1 cellular context compared by ENCODE assay signal in the genomic region with DNA sequence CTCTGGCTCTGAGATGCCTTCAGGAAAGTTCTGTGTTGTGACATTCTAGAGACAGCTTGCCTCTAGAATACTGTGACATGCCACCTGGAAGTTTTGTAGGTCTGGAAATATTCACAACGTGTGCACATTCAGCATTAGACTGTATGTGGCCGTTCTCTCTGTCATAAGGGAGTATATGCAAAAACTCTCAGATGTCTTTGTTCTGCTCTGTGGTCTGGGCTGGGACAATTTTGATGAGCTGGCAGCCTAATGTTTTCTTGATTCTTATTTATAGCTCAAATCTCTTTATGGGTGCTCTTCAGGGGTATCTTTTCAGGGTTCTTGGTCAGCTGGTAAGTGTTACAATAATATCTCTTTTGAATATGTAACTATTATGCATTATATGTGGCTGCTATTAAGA.
TF ChIP-seq lines count a peak whose summit lies in the region.

No MANE protein-coding gene starts in this region.

TF ChIP-seq in H1, 55 proteins besides CTCF, POLR2A, EP300 and RAD21 (continued from another document):
- TF ChIP-seq, protein P1, sequence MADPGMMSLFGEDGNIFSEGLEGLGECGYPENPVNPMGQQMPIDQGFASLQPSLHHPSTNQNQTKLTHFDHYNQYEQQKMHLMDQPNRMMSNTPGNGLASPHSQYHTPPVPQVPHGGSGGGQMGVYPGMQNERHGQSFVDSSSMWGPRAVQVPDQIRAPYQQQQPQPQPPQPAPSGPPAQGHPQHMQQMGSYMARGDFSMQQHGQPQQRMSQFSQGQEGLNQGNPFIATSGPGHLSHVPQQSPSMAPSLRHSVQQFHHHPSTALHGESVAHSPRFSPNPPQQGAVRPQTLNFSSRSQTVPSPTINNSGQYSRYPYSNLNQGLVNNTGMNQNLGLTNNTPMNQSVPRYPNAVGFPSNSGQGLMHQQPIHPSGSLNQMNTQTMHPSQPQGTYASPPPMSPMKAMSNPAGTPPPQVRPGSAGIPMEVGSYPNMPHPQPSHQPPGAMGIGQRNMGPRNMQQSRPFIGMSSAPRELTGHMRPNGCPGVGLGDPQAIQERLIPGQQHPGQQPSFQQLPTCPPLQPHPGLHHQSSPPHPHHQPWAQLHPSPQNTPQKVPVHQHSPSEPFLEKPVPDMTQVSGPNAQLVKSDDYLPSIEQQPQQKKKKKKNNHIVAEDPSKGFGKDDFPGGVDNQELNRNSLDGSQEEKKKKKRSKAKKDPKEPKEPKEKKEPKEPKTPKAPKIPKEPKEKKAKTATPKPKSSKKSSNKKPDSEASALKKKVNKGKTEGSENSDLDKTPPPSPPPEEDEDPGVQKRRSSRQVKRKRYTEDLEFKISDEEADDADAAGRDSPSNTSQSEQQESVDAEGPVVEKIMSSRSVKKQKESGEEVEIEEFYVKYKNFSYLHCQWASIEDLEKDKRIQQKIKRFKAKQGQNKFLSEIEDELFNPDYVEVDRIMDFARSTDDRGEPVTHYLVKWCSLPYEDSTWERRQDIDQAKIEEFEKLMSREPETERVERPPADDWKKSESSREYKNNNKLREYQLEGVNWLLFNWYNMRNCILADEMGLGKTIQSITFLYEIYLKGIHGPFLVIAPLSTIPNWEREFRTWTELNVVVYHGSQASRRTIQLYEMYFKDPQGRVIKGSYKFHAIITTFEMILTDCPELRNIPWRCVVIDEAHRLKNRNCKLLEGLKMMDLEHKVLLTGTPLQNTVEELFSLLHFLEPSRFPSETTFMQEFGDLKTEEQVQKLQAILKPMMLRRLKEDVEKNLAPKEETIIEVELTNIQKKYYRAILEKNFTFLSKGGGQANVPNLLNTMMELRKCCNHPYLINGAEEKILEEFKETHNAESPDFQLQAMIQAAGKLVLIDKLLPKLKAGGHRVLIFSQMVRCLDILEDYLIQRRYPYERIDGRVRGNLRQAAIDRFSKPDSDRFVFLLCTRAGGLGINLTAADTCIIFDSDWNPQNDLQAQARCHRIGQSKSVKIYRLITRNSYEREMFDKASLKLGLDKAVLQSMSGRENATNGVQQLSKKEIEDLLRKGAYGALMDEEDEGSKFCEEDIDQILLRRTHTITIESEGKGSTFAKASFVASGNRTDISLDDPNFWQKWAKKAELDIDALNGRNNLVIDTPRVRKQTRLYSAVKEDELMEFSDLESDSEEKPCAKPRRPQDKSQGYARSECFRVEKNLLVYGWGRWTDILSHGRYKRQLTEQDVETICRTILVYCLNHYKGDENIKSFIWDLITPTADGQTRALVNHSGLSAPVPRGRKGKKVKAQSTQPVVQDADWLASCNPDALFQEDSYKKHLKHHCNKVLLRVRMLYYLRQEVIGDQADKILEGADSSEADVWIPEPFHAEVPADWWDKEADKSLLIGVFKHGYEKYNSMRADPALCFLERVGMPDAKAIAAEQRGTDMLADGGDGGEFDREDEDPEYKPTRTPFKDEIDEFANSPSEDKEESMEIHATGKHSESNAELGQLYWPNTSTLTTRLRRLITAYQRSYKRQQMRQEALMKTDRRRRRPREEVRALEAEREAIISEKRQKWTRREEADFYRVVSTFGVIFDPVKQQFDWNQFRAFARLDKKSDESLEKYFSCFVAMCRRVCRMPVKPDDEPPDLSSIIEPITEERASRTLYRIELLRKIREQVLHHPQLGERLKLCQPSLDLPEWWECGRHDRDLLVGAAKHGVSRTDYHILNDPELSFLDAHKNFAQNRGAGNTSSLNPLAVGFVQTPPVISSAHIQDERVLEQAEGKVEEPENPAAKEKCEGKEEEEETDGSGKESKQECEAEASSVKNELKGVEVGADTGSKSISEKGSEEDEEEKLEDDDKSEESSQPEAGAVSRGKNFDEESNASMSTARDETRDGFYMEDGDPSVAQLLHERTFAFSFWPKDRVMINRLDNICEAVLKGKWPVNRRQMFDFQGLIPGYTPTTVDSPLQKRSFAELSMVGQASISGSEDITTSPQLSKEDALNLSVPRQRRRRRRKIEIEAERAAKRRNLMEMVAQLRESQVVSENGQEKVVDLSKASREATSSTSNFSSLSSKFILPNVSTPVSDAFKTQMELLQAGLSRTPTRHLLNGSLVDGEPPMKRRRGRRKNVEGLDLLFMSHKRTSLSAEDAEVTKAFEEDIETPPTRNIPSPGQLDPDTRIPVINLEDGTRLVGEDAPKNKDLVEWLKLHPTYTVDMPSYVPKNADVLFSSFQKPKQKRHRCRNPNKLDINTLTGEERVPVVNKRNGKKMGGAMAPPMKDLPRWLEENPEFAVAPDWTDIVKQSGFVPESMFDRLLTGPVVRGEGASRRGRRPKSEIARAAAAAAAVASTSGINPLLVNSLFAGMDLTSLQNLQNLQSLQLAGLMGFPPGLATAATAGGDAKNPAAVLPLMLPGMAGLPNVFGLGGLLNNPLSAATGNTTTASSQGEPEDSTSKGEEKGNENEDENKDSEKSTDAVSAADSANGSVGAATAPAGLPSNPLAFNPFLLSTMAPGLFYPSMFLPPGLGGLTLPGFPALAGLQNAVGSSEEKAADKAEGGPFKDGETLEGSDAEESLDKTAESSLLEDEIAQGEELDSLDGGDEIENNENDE (IDR thresholded peaks at IDR 0.05; ENCODE audit: insufficient replicate concordance, low read length) = no peak
- TF ChIP-seq RXRA (IDR thresholded peaks at IDR 0.05; ENCODE audit: insufficient read depth, low read depth, low read length) = no peak
- TF ChIP-seq ATF2 (IDR thresholded peaks at IDR 0.05; ENCODE audit: low read length) = no peak
- no peak for TF ChIP-seq TBP (IDR thresholded peaks at IDR 0.05; ENCODE audit: low read depth, low read length)
- no peak for TF ChIP-seq KDM5A (IDR thresholded peaks at IDR 0.05; ENCODE audit: low read length)
- TF ChIP-seq CEBPB (IDR thresholded peaks at IDR 0.05; ENCODE audit: low read depth, low read length) = no peak
TF ChIP-seq in H1: peak in this region for 0.
